ENCODE assay signal across 12 cellular contexts in genomic region chr11:96091476-96091875, GRCh38.
DNase-seq lines count a peak whose midpoint lies in the region; ATAC-seq, FAIRE-seq and TF ChIP-seq lines count a peak whose summit lies in the region.
"Had no signal": no experiment of that assay in that cellular context is flagged by ENCODE, and none has a peak within 500 bp of the region (broad histone marks: within the 10 kb centered on the region; RNA-seq: fewer than 3 reads in every experiment).

No MANE protein-coding gene starts in this region.

- H3K4me1 ChIP-seq in HEK293 (ENCODE audit: control insufficient read depth, insufficient read depth, low read length) (no peaks in the 10 kb centered on the region), mucosa of descending colon (ENCODE audit: low read depth) (peaks cover 15% of the 10 kb centered on the region), kidney (ENCODE audit: control insufficient read depth in 1 of 2, insufficient read depth in 1 of 2, low read depth in 1 of 2, low read length in 2 of 2) (peaks cover 9 to 45% of the 10 kb centered on the region in 2 donors)

- H3K9ac ChIP-seq in kidney (ENCODE audit: low read length in 2 of 2) = no peak overlapping the region

- CTCF ChIA-PET in HEK293 (lab: Yijun Ruan, JAX) = interaction anchor here (0.5 to 2.8 kb wide), 7 partner anchors 36 to 303 kb away, joined by 3 to 11 read pairs (median 3); partner anchors contain the start of gene MAML2

- H3K36me3 ChIP-seq in HEK293 (ENCODE audit: control insufficient read depth in 2 of 2, insufficient read depth in 1 of 2, low read length in 2 of 2) (no peaks in the 10 kb centered on the region), mucosa of descending colon (ENCODE audit: low read depth) (no peaks in the 10 kb centered on the region), kidney (ENCODE audit: control insufficient read depth in 1 of 2, insufficient read depth in 2 of 2, low read length in 2 of 2) (peaks cover 0 to 7% of the 10 kb centered on the region in 2 donors)

- DNase-seq in DMS53 (lab: John Stamatoyannopoulos, UW) (peak; percentile 63), DMS53 treated with DMSO at 0.1 percent for 48 hours (lab: John Stamatoyannopoulos, UW; ENCODE audit: unreplicated experiment) (no peak), SK-MEL-5 (ENCODE audit: low read depth, low spot score) (peak; percentile 63), mucosa of descending colon (no peak), kidney (no peak), NCI-H1694 treated with DMSO at 0.1 percent for 48 hours (lab: John Stamatoyannopoulos, UW) (no peak)
- DNase-seq: GOT3, left colon, SHP77 had no signal

- POLR2A ChIA-PET in HEK293 (lab: Yijun Ruan, JAX) = no interaction called here

- intact Hi-C loops in mucosa of descending colon (cut with DNase I, micrococcal nuclease) (no loop called here), kidney (cut with DNase I) (no loop called here)

- no peak overlapping the region for H3K4me3 ChIP-seq in HEK293 (ENCODE audit: low read depth, low read length)
- H3K4me3 ChIP-seq in mucosa of descending colon = no peak overlapping the region
- no peak overlapping the region for H3K4me3 ChIP-seq in kidney (ENCODE audit: low read length in 2 of 2)

- ATAC-seq in mucosa of descending colon (peak; percentile 32), HG02588 (IDR thresholded peaks at IDR 0.05; ENCODE audit: unreplicated experiment) (no peak)
- ATAC-seq: left colon had no signal

- no peak overlapping the region for H3K27ac ChIP-seq in HEK293 (ENCODE audit: extremely low read depth, low read depth, low read length)
- no peak overlapping the region for H3K27ac ChIP-seq in kidney (ENCODE audit: low read depth in 2 of 2, low read length in 2 of 2)

- TF ChIP-seq CTCF in HEK293 (tag by site-specific recombination; IDR thresholded peaks at IDR 0.05) (no peak), mucosa of descending colon (IDR thresholded peaks at IDR 0.05) (no peak), kidney (IDR thresholded peaks at IDR 0.05; ENCODE audit: borderline replicate concordance, extremely low read depth, insufficient read depth) (no peak)

- H3K9me3 ChIP-seq in HEK293 (ENCODE audit: control insufficient read depth, insufficient read depth, low read depth, low read length) (no peaks in the 10 kb centered on the region), mucosa of descending colon (no peaks in the 10 kb centered on the region), kidney (ENCODE audit: control insufficient read depth in 1 of 2, low read length in 2 of 2) (no peaks in the 10 kb centered on the region)

- no peak for FAIRE-seq in kidney (lab: Jason Lieb, UNC)
- FAIRE-seq: bronchial epithelial cell had no signal

- in situ Hi-C loops in SK-MEL-5 (cut with HindIII; ENCODE audit: low pct_unique_long_range_greater_than_20kb, low sequenced_read_pairs) = no loop called here

TF ChIP-seq in HEK293, 187 proteins besides CTCF, POLR2A, EP300 and RAD21:
- peak; percentile 10; the same call in 1 of the 2 replicates for TF ChIP-seq ZNF654 (tag by site-specific recombination; IDR thresholded peaks at IDR 0.05; ENCODE audit: low read depth)
- TF ChIP-seq SCRT1 (tag by site-specific recombination; IDR thresholded peaks at IDR 0.05; ENCODE audit: borderline replicate concordance) = no peak
- TF ChIP-seq ZNF394 (tag by site-specific recombination; IDR thresholded peaks at IDR 0.05; ENCODE audit: borderline replicate concordance) = no peak
TF ChIP-seq in HEK293: peak in this region for 1.

Comparison
In these comparisons a context has a peak if more than half of its experiments do, and no peak if none do; other contexts are left out.
1. DNase-seq: peak in DMS53 (single experiment) and SK-MEL-5 (single experiment); none in DMS53 treated with DMSO at 0.1 percent for 48 hours (single experiment), mucosa of descending colon (0 of 3), kidney (single experiment) and NCI-H1694 treated with DMSO at 0.1 percent for 48 hours (single experiment).